Comparison of ENCODE assay signal across 8 cellular contexts in the genomic region with DNA sequence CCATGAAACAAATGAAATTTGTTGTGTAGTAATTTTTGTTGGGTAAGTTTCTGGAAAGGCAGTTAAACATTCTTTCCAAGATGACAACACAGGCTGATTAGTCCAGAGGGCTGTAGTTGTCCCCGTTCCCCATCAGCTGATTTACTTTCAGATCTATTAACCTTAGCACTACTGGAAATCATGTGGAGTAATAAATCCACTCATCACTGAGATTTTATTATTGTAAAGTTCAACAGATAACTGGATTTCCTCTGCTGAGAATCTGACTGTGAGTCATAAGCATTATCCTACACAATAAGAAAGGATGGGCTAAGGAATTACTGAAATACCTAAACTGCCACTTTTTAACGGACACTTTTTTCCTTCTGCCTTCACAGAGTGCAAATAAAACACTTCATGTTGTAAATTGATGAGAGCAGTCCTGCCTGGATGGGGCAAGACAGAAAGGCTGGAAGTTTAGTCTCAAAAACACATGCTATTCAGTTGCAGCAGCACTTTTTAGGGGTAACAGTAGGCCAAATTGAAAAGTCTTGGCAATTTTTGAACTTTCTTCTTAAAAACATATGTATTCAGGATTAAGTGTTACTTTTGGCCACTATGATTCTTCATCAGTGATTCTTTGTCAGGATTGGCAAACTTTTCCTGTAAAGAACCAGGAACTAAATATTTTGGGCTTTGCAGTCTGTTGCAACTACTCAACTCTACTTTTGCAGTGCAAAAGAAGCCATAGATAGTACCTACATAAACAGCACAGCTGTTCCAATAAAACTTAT. TPM values are rescaled to one million over a fixed set of nuclear protein-coding genes. Genes with fewer than 3 reads are reported as not detected.
DNase-seq lines count a peak whose midpoint lies in the region; ATAC-seq, FAIRE-seq and TF ChIP-seq lines count a peak whose summit lies in the region.

No MANE protein-coding gene starts in this region.

- H3K9ac ChIP-seq in astrocyte (ENCODE audit: low read length) = peak overlapping the region; percentile 42

- H3K4me3 ChIP-seq in astrocyte (ENCODE audit: insufficient read depth, low read depth, low read length) (no peak overlapping the region), hepatocyte (no peak overlapping the region), small intestine (ENCODE audit: low read depth in 1 of 2, low read length in 2 of 2) (peak overlapping the region in 1 of 2 donors; percentile 10), SJCRH30 (no peak overlapping the region)

- H3K4me2 ChIP-seq in astrocyte (ENCODE audit: low read length) (peak overlapping the region; percentile 57), hepatocyte (peak overlapping the region; percentile 47)

- H3K4me3 Mint-ChIP-seq in astrocyte (ENCODE audit: unreplicated experiment) = no peak overlapping the region
- H3K4me3 Mint-ChIP-seq in activated CD4-positive, alpha-beta T cell treated with anti-CD3 and anti-CD28 coated beads, Interleukin-2, amount 10 ng/mL, durations not matched to agents 7 days and 5 days = no peak overlapping the region

- H3K36me3 ChIP-seq in astrocyte (ENCODE audit: insufficient read depth, low read length) (no peaks in the 10 kb centered on the region), hepatocyte (replicated peaks; ENCODE audit: insufficient read depth, low read depth) (no peaks in the 10 kb centered on the region), small intestine (ENCODE audit: control insufficient read depth in 2 of 2, insufficient read depth in 2 of 2, low read length in 2 of 2) (no peaks in the 10 kb centered on the region), SJCRH30 (no peaks in the 10 kb centered on the region)

- H3K36me3 Mint-ChIP-seq in astrocyte (ENCODE audit: low read depth, unreplicated experiment) = no peaks in the 10 kb centered on the region
- H3K36me3 Mint-ChIP-seq in activated CD4-positive, alpha-beta T cell treated with anti-CD3 and anti-CD28 coated beads, Interleukin-2, amount 10 ng/mL, durations not matched to agents 7 days and 5 days (ENCODE audit: low read depth) = peaks cover 15% of the 10 kb centered on the region

- H3K79me2 ChIP-seq in astrocyte (ENCODE audit: insufficient read depth, low read length) = peaks cover 14% of the 10 kb centered on the region
- H3K79me2 ChIP-seq in hepatocyte = peaks cover 69% of the 10 kb centered on the region

- H2AFZ ChIP-seq in astrocyte (ENCODE audit: low read depth, low read length) (no peak overlapping the region), hepatocyte (no peak overlapping the region)

- H3K27ac Mint-ChIP-seq in astrocyte (ENCODE audit: unreplicated experiment) = peak overlapping the region; percentile 62
- no peak overlapping the region for H3K27ac Mint-ChIP-seq in activated CD4-positive, alpha-beta T cell treated with anti-CD3 and anti-CD28 coated beads, Interleukin-2, amount 10 ng/mL, durations not matched to agents 7 days and 5 days

- TF ChIP-seq CTCF in astrocyte (IDR thresholded peaks at IDR 0.05; ENCODE audit: insufficient read depth, low read depth, low read length) (no peak), hepatocyte (IDR thresholded peaks at IDR 0.05; ENCODE audit: poor library complexity) (no peak)

- H3K4me1 Mint-ChIP-seq in astrocyte (ENCODE audit: low read depth, unreplicated experiment) = peaks cover 33% of the 10 kb centered on the region
- peaks cover 44% of the 10 kb centered on the region for H3K4me1 Mint-ChIP-seq in activated CD4-positive, alpha-beta T cell treated with anti-CD3 and anti-CD28 coated beads, Interleukin-2, amount 10 ng/mL, durations not matched to agents 7 days and 5 days

- H3K9me3 ChIP-seq in astrocyte (ENCODE audit: insufficient read depth, low read depth, low read length) = no peaks in the 10 kb centered on the region
- no peaks in the 10 kb centered on the region for H3K9me3 ChIP-seq in hepatocyte (ENCODE audit: low read depth)
- H3K9me3 ChIP-seq in small intestine (ENCODE audit: control insufficient read depth, low read depth) = no peaks in the 10 kb centered on the region
- H3K9me3 ChIP-seq in SJCRH30 (replicated peaks) = no peaks in the 10 kb centered on the region

- H4K20me1 ChIP-seq in astrocyte (ENCODE audit: insufficient read depth, low read length) (no peaks in the 10 kb centered on the region), hepatocyte (ENCODE audit: insufficient read depth, poor library complexity, severe bottlenecking) (no peaks in the 10 kb centered on the region)

- DNase-seq in H54 (ENCODE audit: insufficient read length, low spot score) = no peak
- peak; percentile 56 for DNase-seq in astrocyte (ENCODE audit: low read depth)
- peak; percentile 73 for DNase-seq in hepatocyte (ENCODE audit: low spot score)
- DNase-seq in small intestine = peak; percentile 79
- no peak for DNase-seq in SJCRH30
- no peak for DNase-seq in activated naive CD4-positive, alpha-beta T cell treated with anti-CD3 and anti-CD28 coated beads, Interleukin-2, amount 50 U/mL, for 16 hours
- no peak for DNase-seq in activated CD4-positive, alpha-beta T cell treated with anti-CD3 and anti-CD28 coated beads, Interleukin-2, amount 10 ng/mL, durations not matched to agents 7 days and 5 days

- H3K9me3 Mint-ChIP-seq in astrocyte (ENCODE audit: unreplicated experiment) = no peaks in the 10 kb centered on the region
- H3K9me3 Mint-ChIP-seq in activated CD4-positive, alpha-beta T cell treated with anti-CD3 and anti-CD28 coated beads, Interleukin-2, amount 10 ng/mL, durations not matched to agents 7 days and 5 days = no peaks in the 10 kb centered on the region

- H3K27me3 Mint-ChIP-seq in astrocyte (ENCODE audit: low read depth, unreplicated experiment) = no peaks in the 10 kb centered on the region
- no peaks in the 10 kb centered on the region for H3K27me3 Mint-ChIP-seq in activated CD4-positive, alpha-beta T cell treated with anti-CD3 and anti-CD28 coated beads, Interleukin-2, amount 10 ng/mL, durations not matched to agents 7 days and 5 days

- H3K27me3 ChIP-seq in astrocyte (ENCODE audit: insufficient read depth, low read length) (no peaks in the 10 kb centered on the region), hepatocyte (no peaks in the 10 kb centered on the region), small intestine (ENCODE audit: control insufficient read depth in 2 of 2, insufficient read depth in 2 of 2, low read length in 2 of 2) (no peaks in the 10 kb centered on the region), SJCRH30 (no peaks in the 10 kb centered on the region)

- CTCF ChIA-PET in activated CD4-positive, alpha-beta T cell treated with anti-CD3 and anti-CD28 coated beads, Interleukin-2, amount 10 ng/mL, durations not matched to agents 7 days and 5 days (lab: Charles Lee) = interaction anchor here (1.1 to 1.6 kb wide), 4 partner anchors 8 to 43 kb away, joined by 4 to 6 read pairs (median 5); no protein-coding TSS in a partner anchor

- H3K4me1 ChIP-seq in astrocyte (ENCODE audit: insufficient read depth, low read length) (peaks cover 20% of the 10 kb centered on the region), hepatocyte (ENCODE audit: insufficient read depth) (peaks cover 56% of the 10 kb centered on the region), small intestine (ENCODE audit: control insufficient read depth in 2 of 2, insufficient read depth in 1 of 2, low read depth in 1 of 2, low read length in 1 of 2) (peaks cover 8 to 20% of the 10 kb centered on the region in 2 donors), SJCRH30 (peaks cover 33% of the 10 kb centered on the region)

- POLR2A ChIA-PET in activated CD4-positive, alpha-beta T cell treated with anti-CD3 and anti-CD28 coated beads, Interleukin-2, amount 10 ng/mL, durations not matched to agents 7 days and 5 days (lab: Charles Lee) = no interaction called here

- H3K9me2 ChIP-seq in hepatocyte (replicated peaks; ENCODE audit: insufficient read depth) = no peaks in the 10 kb centered on the region

- peak; percentile 100 for FAIRE-seq in H54 (lab: Jason Lieb, UNC)
- peak; percentile 83 for FAIRE-seq in astrocyte (lab: Jason Lieb, UNC)
- no peak for FAIRE-seq in small intestine (lab: Jason Lieb, UNC)

- H3K27ac ChIP-seq in astrocyte (ENCODE audit: low read depth, low read length) (peak overlapping the region; percentile 49), hepatocyte (peak overlapping the region; percentile 85), small intestine (ENCODE audit: low read depth in 1 of 2, low read length in 1 of 2) (peak overlapping the region; percentile 20 to 77), SJCRH30 (no peak overlapping the region)

- ATAC-seq in GM19455 (IDR thresholded peaks at IDR 0.05; ENCODE audit: unreplicated experiment) = no peak

- 3% methylated on average over 2 of the region's 2 CpGs for WGBS in hepatocyte (ENCODE audit: low lambda C conversion rate, missing lambda C conversion rate)
- 2 to 21% (median 19%) methylated on average over 2 of the region's 2 CpGs for WGBS in small intestine, 3 donors

- no peak for TF ChIP-seq POLR2A in H54 (IDR thresholded peaks at IDR 0.05; ENCODE audit: low read depth, low read length)

RNA-seq across cellular contexts. Expression of a gene that starts 7.1 kb away (rescaled TPM):
- total RNA-seq in astrocyte (8.7 and 10.3 TPM in 2 replicates), hepatocyte (130 and 156 TPM in 2 replicates)
- polyA plus RNA-seq in hepatocyte (85.5 and 93.7 TPM in 2 replicates), small intestine (100 to 1,000 TPM in 1 of 3 donors, 10 to 100 TPM in 2; 20.8 to 115 (median 73.2) TPM)
- 31.6 and 32.8 TPM in 2 replicates for total RNA-seq in SJCRH30 (2014; rRNA removed; shearing (Covaris generic))
- total RNA-seq in activated CD4-positive, alpha-beta T cell treated with anti-CD3 and anti-CD28 coated beads, Interleukin-2, amount 10 ng/mL, durations not matched to agents 7 days and 5 days = 10 to 100 TPM; 35.5 to 48.1 TPM

Comparison
In these comparisons a context has a peak if more than half of its experiments do, and no peak if none do; other contexts are left out.
1. DNase-seq: peak in astrocyte (single experiment), hepatocyte (single experiment) and small intestine (single experiment); none in H54 (single experiment), SJCRH30 (0 of 2), activated naive CD4-positive, alpha-beta T cell treated with anti-CD3 and anti-CD28 coated beads, Interleukin-2, amount 50 U/mL, for 16 hours (single experiment) and activated CD4-positive, alpha-beta T cell treated with anti-CD3 and anti-CD28 coated beads, Interleukin-2, amount 10 ng/mL, durations not matched to agents 7 days and 5 days (single experiment).